Comparison of ENCODE assay signal across 12 cellular contexts in the genomic region with DNA sequence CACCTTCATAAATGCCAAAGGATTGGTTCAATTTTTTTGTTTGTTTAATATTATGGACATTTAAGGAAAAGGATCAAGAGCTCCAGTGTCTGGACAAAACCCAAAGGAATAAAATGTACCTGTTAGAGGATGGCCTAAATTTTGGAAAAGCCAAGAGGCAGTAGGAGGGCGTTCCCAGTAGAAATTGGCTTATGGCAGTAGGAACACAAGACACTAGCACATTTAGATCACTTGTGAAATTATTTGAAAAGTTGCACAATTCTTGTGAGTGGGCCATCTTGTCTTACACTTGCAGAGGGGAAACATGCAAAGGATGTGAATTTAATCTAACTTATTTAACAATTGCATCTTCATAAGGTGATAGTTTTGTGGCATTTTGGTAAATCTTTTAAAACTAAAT. TPM values are rescaled to one million over a fixed set of nuclear protein-coding genes. Genes with fewer than 3 reads are reported as not detected.
A peak's percentile ranks its signal among the peaks of the same experiment; 100 is the strongest.
DNase-seq lines count a peak whose midpoint lies in the region; ATAC-seq and TF ChIP-seq lines count a peak whose summit lies in the region.
"Had no signal": no experiment of that assay in that cellular context is flagged by ENCODE, and none has a peak within 500 bp of the region (broad histone marks: within the 10 kb centered on the region; RNA-seq: fewer than 3 reads in every experiment).

No MANE protein-coding gene starts in this region.

- TF ChIP-seq CTCF in right atrium auricular region (IDR thresholded peaks at IDR 0.05) (no peak), fibroblast of pulmonary artery (IDR thresholded peaks at IDR 0.05; ENCODE audit: low read length, missing control alignments) (no peak), type B pancreatic cell (conservative IDR thresholded peaks at IDR 0.05) (no peak)

- H3K4me3 ChIP-seq in right atrium auricular region: no peak overlapping the region
- no peak overlapping the region for H3K4me3 ChIP-seq in fibroblast of pulmonary artery (replicated peaks; ENCODE audit: low read depth, low read length)
- H3K4me3 ChIP-seq: BLaER1 had no signal

- peak overlapping the region; percentile 81 for H3K27ac Mint-ChIP-seq in activated T-helper 1 cell treated with anti-CD3 and anti-CD28 coated beads, Interleukin-12 subunit alpha, Interleukin-12 subunit beta, Interleukin-2, Interleukin-4 antibody, amounts not matched to agents 30 ng/mL and 10 ng/mL and 1 ng/mL, durations not matched to agents 14 hours and 24 hours and 36 hours
- H3K27ac Mint-ChIP-seq in type B pancreatic cell: no peak overlapping the region

- no peaks in the 10 kb centered on the region for H3K27me3 ChIP-seq in right atrium auricular region
- H3K27me3 ChIP-seq: BLaER1 had no signal

- peak overlapping the region; percentile 6 to 22 for H3K27ac ChIP-seq in right atrium auricular region
- H3K27ac ChIP-seq: BLaER1 had no signal

- peaks cover 67% of the 10 kb centered on the region for H3K36me3 ChIP-seq in right atrium auricular region

- ATAC-seq in left cardiac atrium (no peak), HG03342 (IDR thresholded peaks at IDR 0.05; ENCODE audit: unreplicated experiment) (no peak)

- intact Hi-C loops in left cardiac atrium (cut with DNase I): loop anchor here (5.0 kb wide), 2 partner anchors 37 to 103 kb away; no protein-coding TSS in a partner anchor
- intact Hi-C loops in activated T-helper 1 cell treated with anti-CD3 and anti-CD28 coated beads, Interleukin-12 subunit alpha, Interleukin-12 subunit beta, Interleukin-2, Interleukin-4 antibody, amounts not matched to agents 30 ng/mL and 10 ng/mL and 1 ng/mL, durations not matched to agents 14 hours and 24 hours and 36 hours (cut with micrococcal nuclease): loop anchor here (1.0 to 5.0 kb wide), 10 partner anchors 47 to 1217 kb away; partner anchors contain the start of genes CASP8, FZD7, KCTD18 and MAIP1

- H3K4me1 Mint-ChIP-seq in activated T-helper 1 cell treated with anti-CD3 and anti-CD28 coated beads, Interleukin-12 subunit alpha, Interleukin-12 subunit beta, Interleukin-2, Interleukin-4 antibody, amounts not matched to agents 30 ng/mL and 10 ng/mL and 1 ng/mL, durations not matched to agents 14 hours and 24 hours and 36 hours (ENCODE audit: low read depth): peaks cover 72% of the 10 kb centered on the region
- peaks cover 24% of the 10 kb centered on the region for H3K4me1 Mint-ChIP-seq in type B pancreatic cell (ENCODE audit: unreplicated experiment)

- peaks cover 0 to 36% of the 10 kb centered on the region in 2 donors for H3K4me1 ChIP-seq in right atrium auricular region

- no peaks in the 10 kb centered on the region for H3K9me3 ChIP-seq in right atrium auricular region
- H3K9me3 ChIP-seq: BLaER1 had no signal

- no peaks in the 10 kb centered on the region for H3K27me3 Mint-ChIP-seq in activated T-helper 1 cell treated with anti-CD3 and anti-CD28 coated beads, Interleukin-12 subunit alpha, Interleukin-12 subunit beta, Interleukin-2, Interleukin-4 antibody, amounts not matched to agents 30 ng/mL and 10 ng/mL and 1 ng/mL, durations not matched to agents 14 hours and 24 hours and 36 hours (ENCODE audit: insufficient read depth)
- H3K27me3 Mint-ChIP-seq in type B pancreatic cell: no peaks in the 10 kb centered on the region

- DNase-seq in right atrium auricular region (ENCODE audit: low spot score): no peak
- no peak for DNase-seq in left cardiac atrium
- DNase-seq in activated T-helper 1 cell treated with anti-CD3 and anti-CD28 coated beads, Interleukin-12 subunit alpha, Interleukin-12 subunit beta, Interleukin-2, Interleukin-4 antibody, amounts not matched to agents 30 ng/mL and 10 ng/mL and 1 ng/mL, durations not matched to agents 14 hours and 24 hours and 36 hours (ENCODE audit: low spot score): no peak
- peak; percentile 59 for DNase-seq in fibroblast of pulmonary artery (ENCODE audit: low read depth)
- no peak for DNase-seq in type B pancreatic cell (ENCODE audit: extremely low spot score, unreplicated experiment)
- no peak for DNase-seq in NCI-H146 treated with DMSO at 0.1 percent for 48 hours (lab: John Stamatoyannopoulos, UW; ENCODE audit: unreplicated experiment)
- DNase-seq in NCI-H2081 treated with DMSO at 0.1 percent for 48 hours (lab: John Stamatoyannopoulos, UW): no peak
- DNase-seq: midbrain; NCI-H524 treated with DMSO at 0.1 percent for 48 hours; stimulated activated naive CD4-positive, alpha-beta T cell treated with Interleukin-2 at 50 U/mL for 16 hours had no signal

- H3K4me3 Mint-ChIP-seq in activated T-helper 1 cell treated with anti-CD3 and anti-CD28 coated beads, Interleukin-12 subunit alpha, Interleukin-12 subunit beta, Interleukin-2, Interleukin-4 antibody, amounts not matched to agents 30 ng/mL and 10 ng/mL and 1 ng/mL, durations not matched to agents 14 hours and 24 hours and 36 hours: peak overlapping the region; percentile 82
- H3K4me3 Mint-ChIP-seq in type B pancreatic cell: peak overlapping the region; percentile 65

- peaks cover 58% of the 10 kb centered on the region for H3K36me3 Mint-ChIP-seq in activated T-helper 1 cell treated with anti-CD3 and anti-CD28 coated beads, Interleukin-12 subunit alpha, Interleukin-12 subunit beta, Interleukin-2, Interleukin-4 antibody, amounts not matched to agents 30 ng/mL and 10 ng/mL and 1 ng/mL, durations not matched to agents 14 hours and 24 hours and 36 hours (ENCODE audit: low read depth)
- H3K36me3 Mint-ChIP-seq in type B pancreatic cell: peaks cover 38% of the 10 kb centered on the region

- H3K9me3 Mint-ChIP-seq in activated T-helper 1 cell treated with anti-CD3 and anti-CD28 coated beads, Interleukin-12 subunit alpha, Interleukin-12 subunit beta, Interleukin-2, Interleukin-4 antibody, amounts not matched to agents 30 ng/mL and 10 ng/mL and 1 ng/mL, durations not matched to agents 14 hours and 24 hours and 36 hours: no peaks in the 10 kb centered on the region
- no peaks in the 10 kb centered on the region for H3K9me3 Mint-ChIP-seq in type B pancreatic cell

RNA-seq across cellular contexts. Expression of gene BZW1, which starts 3.2 kb away (rescaled TPM):
- total RNA-seq in right atrium auricular region (100 to 1,000 TPM in 1 of 2 donors, 10 to 100 TPM in 1; 58.0 to 131 TPM), left cardiac atrium (100 to 1,000 TPM; 104 to 176 TPM), type B pancreatic cell (ENCODE audit: low replicate concordance) (254 and 275 TPM in 2 replicates)
- 446 and 447 TPM in 2 replicates for total RNA-seq in activated T-helper 1 cell treated with anti-CD3 and anti-CD28 coated beads, Interleukin-12 subunit alpha, Interleukin-12 subunit beta, Interleukin-2, Interleukin-4 antibody, amounts not matched to agents 30 ng/mL and 10 ng/mL and 1 ng/mL, durations not matched to agents 14 hours and 24 hours and 36 hours

RNA-seq across cellular contexts. Expression of gene CLK1, which starts 49.5 kb away (rescaled TPM):
- 10 to 100 TPM; 41.7 to 62.5 TPM for total RNA-seq in right atrium auricular region
- total RNA-seq in left cardiac atrium: 10 to 100 TPM; 52.9 to 54.6 TPM
- 91.7 and 99.5 TPM in 2 replicates for total RNA-seq in activated T-helper 1 cell treated with anti-CD3 and anti-CD28 coated beads, Interleukin-12 subunit alpha, Interleukin-12 subunit beta, Interleukin-2, Interleukin-4 antibody, amounts not matched to agents 30 ng/mL and 10 ng/mL and 1 ng/mL, durations not matched to agents 14 hours and 24 hours and 36 hours
- 100 and 106 TPM in 2 replicates for total RNA-seq in type B pancreatic cell (ENCODE audit: low replicate concordance)
